ENCODE assay signal across 17 cellular contexts in the genomic region with DNA sequence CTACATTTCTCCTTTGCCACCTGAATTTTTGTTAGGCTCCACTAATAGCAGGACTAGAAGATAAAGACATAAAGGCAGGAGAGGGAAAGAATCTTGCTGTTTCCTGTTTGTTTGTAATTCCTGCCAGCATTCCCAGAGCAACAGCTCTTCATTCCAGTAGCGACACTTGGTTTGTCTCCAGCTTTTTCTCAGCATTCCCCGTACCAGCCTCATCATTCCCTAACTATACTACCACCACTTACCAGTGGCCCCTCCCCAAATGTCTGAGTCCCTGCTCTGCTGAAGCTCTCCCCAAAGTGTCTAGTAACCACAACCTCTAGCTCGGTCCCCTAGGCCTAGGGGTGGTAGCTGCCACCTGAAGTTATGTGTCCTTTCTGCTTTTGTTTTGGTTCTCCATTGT.
"Had no signal": no experiment of that assay in that cellular context is flagged by ENCODE, and none has a peak within 500 bp of the region (broad histone marks: within the 10 kb centered on the region; RNA-seq: fewer than 3 reads in every experiment).

No MANE protein-coding gene starts in this region.

- H3K4me3 Mint-ChIP-seq: activated naive CD4-positive, alpha-beta T cell treated with anti-CD3 and anti-CD28 coated beads, Interleukin-2, amount 10 ng/mL, durations not matched to agents 7 days and 5 days; activated T-helper 17 cell treated with anti-CD3 and anti-CD28 coated beads, Interleukin-2, amount 50 U/mL, for 72 hours had no signal

- ATAC-seq: activated T-helper 17 cell treated with anti-CD3 and anti-CD28 coated beads, Interleukin-2, amount 50 U/mL, for 72 hours; right cardiac atrium; upper lobe of right lung had no signal

- H3K4me3 ChIP-seq: cardiac muscle cell, left ventricle myocardium inferior, prostate gland, upper lobe of right lung had no signal

- H3K4me1 Mint-ChIP-seq: activated naive CD4-positive, alpha-beta T cell treated with anti-CD3 and anti-CD28 coated beads, Interleukin-2, amount 10 ng/mL, durations not matched to agents 7 days and 5 days; activated T-helper 17 cell treated with anti-CD3 and anti-CD28 coated beads, Interleukin-2, amount 50 U/mL, for 72 hours had no signal

- H3K4me1 ChIP-seq: prostate gland, upper lobe of right lung had no signal

- H3K9me3 ChIP-seq: left ventricle myocardium inferior, prostate gland, upper lobe of right lung had no signal

- H3K27me3 Mint-ChIP-seq: activated naive CD4-positive, alpha-beta T cell treated with anti-CD3 and anti-CD28 coated beads, Interleukin-2, amount 10 ng/mL, durations not matched to agents 7 days and 5 days; activated T-helper 17 cell treated with anti-CD3 and anti-CD28 coated beads, Interleukin-2, amount 50 U/mL, for 72 hours had no signal

- H3K27ac ChIP-seq: cardiac muscle cell, left ventricle myocardium inferior, prostate gland, upper lobe of right lung had no signal

- H3K27ac Mint-ChIP-seq: activated naive CD4-positive, alpha-beta T cell treated with anti-CD3 and anti-CD28 coated beads, Interleukin-2, amount 10 ng/mL, durations not matched to agents 7 days and 5 days; activated T-helper 17 cell treated with anti-CD3 and anti-CD28 coated beads, Interleukin-2, amount 50 U/mL, for 72 hours had no signal

- H3K9me3 Mint-ChIP-seq: activated naive CD4-positive, alpha-beta T cell treated with anti-CD3 and anti-CD28 coated beads, Interleukin-2, amount 10 ng/mL, durations not matched to agents 7 days and 5 days; activated T-helper 17 cell treated with anti-CD3 and anti-CD28 coated beads, Interleukin-2, amount 50 U/mL, for 72 hours had no signal

- DNase-seq: activated CD4-positive, alpha-beta T cell treated with anti-CD3 and anti-CD28 coated beads, Interleukin-2, amount 50 U/mL, for 4 hours; activated CD4-positive, CD25-positive, alpha-beta regulatory T cell treated with anti-CD3 and anti-CD28 coated beads, Interleukin-2, amount 50 U/mL, for 72 hours; activated naive CD4-positive, alpha-beta T cell treated with anti-CD3 and anti-CD28 coated beads, Interleukin-2, amount 10 ng/mL, durations not matched to agents 7 days and 5 days; activated T-cell treated with anti-CD3 and anti-CD28 coated beads for 4 hours; erythroblast; left ventricle myocardium inferior; right cardiac atrium; small intestine; stimulated activated CD4-positive, alpha-beta T cell treated with anti-CD3 and anti-CD28 coated beads, Interleukin-4, amount 100 ng/mL, for 4 hours; stimulated activated CD8-positive, alpha-beta memory T cell treated with anti-CD3 and anti-CD28 coated beads, Interleukin-4, amount 100 ng/mL, for 48 hours; stimulated activated naive CD4-positive, alpha-beta T cell treated with Interleukin-2 at 50 U/mL for 16 hours; SW 1271; T-helper 9 cell; upper lobe of right lung had no signal

- H3K27me3 ChIP-seq: cardiac muscle cell, upper lobe of right lung had no signal

- H3K36me3 ChIP-seq: prostate gland had no signal
